11 cellular contexts compared by ENCODE assay signal in the genomic region with DNA sequence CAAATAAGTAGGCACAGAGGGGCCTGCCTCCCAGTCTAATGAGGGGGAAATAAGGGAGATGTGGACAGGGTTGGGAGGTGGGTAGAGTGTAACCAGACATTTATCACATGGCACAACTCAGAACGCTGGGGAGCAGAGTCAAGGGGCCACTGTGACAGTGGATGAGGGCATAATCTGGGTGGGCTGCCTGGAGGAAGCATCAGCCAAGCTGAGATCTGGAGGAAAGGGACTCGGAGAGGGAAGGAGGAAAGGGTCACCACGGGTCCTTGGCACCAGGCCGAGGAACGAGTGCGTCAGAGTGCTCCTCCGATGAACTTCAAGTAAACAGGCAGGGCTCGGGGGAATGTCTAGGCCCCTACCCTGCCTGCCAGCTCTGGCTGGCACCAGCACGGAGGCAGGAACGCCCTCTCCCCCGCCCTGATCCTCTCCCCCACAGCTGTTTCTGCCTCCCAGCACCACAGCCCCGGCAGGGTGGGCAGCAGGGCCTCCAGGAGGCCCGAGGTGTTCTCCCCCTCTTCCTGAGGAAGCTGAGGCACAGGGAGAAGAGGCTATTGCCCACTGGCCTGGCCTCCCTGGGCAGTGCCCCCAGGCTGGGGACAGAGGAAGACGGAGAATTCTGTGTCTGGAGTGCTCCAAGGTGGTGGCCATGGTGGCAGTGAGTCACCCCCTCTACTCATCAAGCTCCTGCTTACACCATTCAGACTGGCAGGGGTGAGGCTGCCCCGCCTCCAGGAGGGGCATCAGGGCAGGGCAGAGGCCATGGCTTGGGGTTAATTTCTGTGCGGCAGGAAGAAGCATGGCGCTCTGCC. TPM values are rescaled to one million over a fixed set of nuclear protein-coding genes. Genes with fewer than 3 reads are reported as not detected.
A peak's percentile ranks its signal among the peaks of the same experiment; 100 is the strongest.
DNase-seq lines count a peak whose midpoint lies in the region; ATAC-seq and TF ChIP-seq lines count a peak whose summit lies in the region.
"Had no signal": no experiment of that assay in that cellular context is flagged by ENCODE, and none has a peak within 500 bp of the region (broad histone marks: within the 10 kb centered on the region; RNA-seq: fewer than 3 reads in every experiment).

No MANE protein-coding gene starts in this region.

- H3K4me1 ChIP-seq in ovary (ENCODE audit: insufficient read depth) = peaks cover 10% of the 10 kb centered on the region

- ATAC-seq in HG02571 (IDR thresholded peaks at IDR 0.05; ENCODE audit: unreplicated experiment) (no peak), HG03139 (IDR thresholded peaks at IDR 0.05; ENCODE audit: unreplicated experiment) (no peak), HG03521 (IDR thresholded peaks at IDR 0.05; ENCODE audit: unreplicated experiment) (no peak)

- peak; percentile 75 for DNase-seq in DMS53 (lab: John Stamatoyannopoulos, UW)
- DNase-seq in NCI-H69 (lab: John Stamatoyannopoulos, UW) = peak; percentile 54
- DNase-seq in endothelial cell (ENCODE audit: low spot score) = no peak
- DNase-seq in ovary = peak in 4 of 5 donors; percentile 51 to 76 (median 63)
- no peak for DNase-seq in NK-92 treated with Interleukin-12 subunit alpha and Interleukin-12 subunit beta, amount 100 ng/mL, for 24 hours (lab: John Stamatoyannopoulos, UW)
- DNase-seq: NCI-H1417 treated with DMSO at 0.1 percent for 48 hours; stimulated activated CD4-positive, alpha-beta T cell treated with anti-CD3 and anti-CD28 coated beads, Interleukin-12 subunit alpha, Interleukin-12 subunit beta, amount 100 ng/mL, for 4 hours had no signal

- no peak for TF ChIP-seq POLR2A in ovary (IDR thresholded peaks at IDR 0.05)

- H3K4me1 Mint-ChIP-seq in endothelial cell (ENCODE audit: unreplicated experiment) = peaks cover 4% of the 10 kb centered on the region

- intact Hi-C loops in ovary (cut with DNase I) = no loop called here

- TF ChIP-seq CTCF in endothelial cell (IDR thresholded peaks at IDR 0.05; ENCODE audit: unreplicated experiment) (no peak), ovary (IDR thresholded peaks at IDR 0.05) (no peak)

- H3K9me3 Mint-ChIP-seq in endothelial cell (ENCODE audit: unreplicated experiment) = no peaks in the 10 kb centered on the region
- H3K9me3 Mint-ChIP-seq: activated naive CD4-positive, alpha-beta T cell treated with anti-CD3 and anti-CD28 coated beads, Interleukin-2, amount 50 U/mL, for 24 hours had no signal

- no peak overlapping the region for H3K4me3 ChIP-seq in ovary

- peaks cover 8% of the 10 kb centered on the region for H3K27me3 Mint-ChIP-seq in endothelial cell (ENCODE audit: unreplicated experiment)
- H3K27me3 Mint-ChIP-seq: activated naive CD4-positive, alpha-beta T cell treated with anti-CD3 and anti-CD28 coated beads, Interleukin-2, amount 50 U/mL, for 24 hours had no signal

- H3K36me3 Mint-ChIP-seq in endothelial cell (ENCODE audit: low read depth, unreplicated experiment) = peaks cover 3% of the 10 kb centered on the region
- H3K36me3 Mint-ChIP-seq: activated naive CD4-positive, alpha-beta T cell treated with anti-CD3 and anti-CD28 coated beads, Interleukin-2, amount 50 U/mL, for 24 hours had no signal

- no peaks in the 10 kb centered on the region for H3K27me3 ChIP-seq in ovary

- 35 to 53% (median 37%) methylated on average over 16 to 17 of the region's 17 CpGs for WGBS in ovary, 3 donors

- no peak overlapping the region for H3K4me3 Mint-ChIP-seq in endothelial cell (ENCODE audit: unreplicated experiment)
- H3K4me3 Mint-ChIP-seq: activated naive CD4-positive, alpha-beta T cell treated with anti-CD3 and anti-CD28 coated beads, Interleukin-2, amount 50 U/mL, for 24 hours had no signal

- H3K36me3 ChIP-seq in ovary = no peaks in the 10 kb centered on the region

- no peak for TF ChIP-seq EP300 in ovary (IDR thresholded peaks at IDR 0.05)

- peak overlapping the region in 1 of 2 donors; percentile 4 for H3K27ac ChIP-seq in ovary

- peak overlapping the region; percentile 42 for H3K27ac Mint-ChIP-seq in endothelial cell (ENCODE audit: unreplicated experiment)
- H3K27ac Mint-ChIP-seq: activated naive CD4-positive, alpha-beta T cell treated with anti-CD3 and anti-CD28 coated beads, Interleukin-2, amount 50 U/mL, for 24 hours had no signal

- no peaks in the 10 kb centered on the region for H3K9me3 ChIP-seq in ovary

RNA-seq across cellular contexts. Expression of gene ALDH3B1, which starts 4.2 kb away (rescaled TPM):
- total RNA-seq in endothelial cell (ENCODE audit: unreplicated experiment) = not detected
- 10 to 100 TPM in 3 of 7 donors, 1 to 10 TPM in 4; 1.8 to 65.3 (median 8.9) TPM for total RNA-seq in ovary
- polyA plus RNA-seq in ovary = 1 to 10 TPM; 3.9 to 4.7 TPM

RNA-seq across cellular contexts. Expression of gene UNC93B1, which starts 10.5 kb away (rescaled TPM):
- 13.1 TPM for total RNA-seq in endothelial cell (ENCODE audit: unreplicated experiment)
- total RNA-seq in ovary = 10 to 100 TPM in 6 of 7 donors, 1 to 10 TPM in 1; 9.0 to 39.6 (median 14.2) TPM
- polyA plus RNA-seq in ovary = 10 to 100 TPM in 1 of 2 donors, 1 to 10 TPM in 1; 9.6 to 11.1 TPM

RNA-seq across cellular contexts. Expression of gene NDUFS8, which starts 16.1 kb away (rescaled TPM):
- 144 TPM for total RNA-seq in endothelial cell (ENCODE audit: unreplicated experiment)
- 100 to 1,000 TPM in 5 of 7 donors, 10 to 100 TPM in 2; 95.6 to 163 (median 107) TPM for total RNA-seq in ovary
- polyA plus RNA-seq in ovary = 10 to 100 TPM; 15.3 to 80.1 TPM

RNA-seq across cellular contexts. Expression of gene TCIRG1, which starts 24.5 kb away (rescaled TPM):
- total RNA-seq in endothelial cell (ENCODE audit: unreplicated experiment) (294 TPM), ovary (100 to 1,000 TPM in 2 of 7 donors, 10 to 100 TPM in 5; 55.8 to 109 (median 78.6) TPM)
- polyA plus RNA-seq in ovary = 10 to 100 TPM in 1 of 2 donors, 1 to 10 TPM in 1; 2.2 to 77.4 TPM

Comparison
In these comparisons a context has a peak if more than half of its experiments do, and no peak if none do; other contexts are left out.
1. DNase-seq: peak in DMS53 (single experiment), NCI-H69 (single experiment) and ovary (4 of 5); none in endothelial cell (single experiment) and NK-92 treated with Interleukin-12 subunit alpha and Interleukin-12 subunit beta, amount 100 ng/mL, for 24 hours (single experiment).